8 cellular contexts compared by ENCODE assay signal in the genomic region with DNA sequence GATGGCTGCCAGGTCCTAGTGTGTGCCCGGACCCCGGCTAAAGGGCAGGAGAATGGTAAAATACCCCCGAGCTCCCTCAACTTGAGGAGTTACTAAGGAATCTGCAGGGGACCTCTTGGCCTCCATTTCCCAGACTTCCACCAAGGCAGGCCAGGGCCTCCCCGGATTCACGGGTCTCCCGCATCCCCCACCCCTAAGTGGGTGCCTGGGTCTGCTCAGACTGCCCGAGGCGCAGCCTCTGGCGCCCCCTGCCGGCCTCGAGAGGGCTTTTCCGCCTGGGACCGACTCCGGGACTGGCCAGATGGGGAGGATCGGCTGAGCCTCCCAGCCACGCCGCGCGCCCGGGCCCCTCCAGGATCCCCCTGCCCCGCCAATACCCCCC. TPM values are rescaled to one million over a fixed set of nuclear protein-coding genes. Genes with fewer than 3 reads are reported as not detected.
DNase-seq lines count a peak whose midpoint lies in the region; ATAC-seq, FAIRE-seq and TF ChIP-seq lines count a peak whose summit lies in the region.

No MANE protein-coding gene starts in this region.

- H3K9me3 Mint-ChIP-seq in activated T-helper 2 cell treated with anti-CD3 and anti-CD28 coated beads, Interferon-gamma antibody, Interleukin-2, Interleukin-4, amounts not matched to agents 10 μg/mL and 5 μg/mL and 100 μg/mL, durations not matched to agents 14 hours and 24 hours and 36 hours: no peaks in the 10 kb centered on the region

- peaks cover 12% of the 10 kb centered on the region for H3K27me3 Mint-ChIP-seq in activated T-helper 2 cell treated with anti-CD3 and anti-CD28 coated beads, Interferon-gamma antibody, Interleukin-2, Interleukin-4, amounts not matched to agents 10 μg/mL and 5 μg/mL and 100 μg/mL, durations not matched to agents 14 hours and 24 hours and 36 hours (ENCODE audit: low read depth)

- peak overlapping the region; percentile 86 for H2AFZ ChIP-seq in neuron (ENCODE audit: low read depth, low read length)

- peaks cover 10% of the 10 kb centered on the region for H3K4me1 Mint-ChIP-seq in activated T-helper 2 cell treated with anti-CD3 and anti-CD28 coated beads, Interferon-gamma antibody, Interleukin-2, Interleukin-4, amounts not matched to agents 10 μg/mL and 5 μg/mL and 100 μg/mL, durations not matched to agents 14 hours and 24 hours and 36 hours (ENCODE audit: low read depth)

- peak overlapping the region in 4 of 5 donors; percentile 27 to 68 (median 46) for H3K9ac ChIP-seq in subcutaneous abdominal adipose tissue (ENCODE audit: low read length in 5 of 5)

- H3K27me3 ChIP-seq in Panc1 (ENCODE audit: control insufficient read depth, insufficient read depth, low read length) (no peaks in the 10 kb centered on the region), neuron (ENCODE audit: insufficient read depth, low read length) (no peaks in the 10 kb centered on the region), subcutaneous abdominal adipose tissue (ENCODE audit: control insufficient read depth in 5 of 5, insufficient read depth in 4 of 5, low read length in 5 of 5) (peaks cover 0 to 13% (median 0%) of the 10 kb centered on the region in 5 donors)

- no peaks in the 10 kb centered on the region for H3K9me3 ChIP-seq in Panc1 (ENCODE audit: control insufficient read depth, insufficient read depth, low read depth, low read length)
- no peaks in the 10 kb centered on the region for H3K9me3 ChIP-seq in neuron (ENCODE audit: low read length)
- no peaks in the 10 kb centered on the region for H3K9me3 ChIP-seq in subcutaneous abdominal adipose tissue (ENCODE audit: control insufficient read depth in 5 of 5, low read length in 5 of 5)

- H3K4me3 Mint-ChIP-seq in activated T-helper 2 cell treated with anti-CD3 and anti-CD28 coated beads, Interferon-gamma antibody, Interleukin-2, Interleukin-4, amounts not matched to agents 10 μg/mL and 5 μg/mL and 100 μg/mL, durations not matched to agents 14 hours and 24 hours and 36 hours (ENCODE audit: low read depth): peak overlapping the region; percentile 79

- TF ChIP-seq CTCF in Panc1 (IDR thresholded peaks at IDR 0.05): peak; percentile 99
- peak; percentile 93 for TF ChIP-seq CTCF in fibroblast of villous mesenchyme (IDR thresholded peaks at IDR 0.05; ENCODE audit: insufficient read depth, low read depth, low read length)

- intact Hi-C loops in Panc1 (cut with micrococcal nuclease; ENCODE audit: unreplicated experiment): no loop called here
- intact Hi-C loops in activated T-helper 2 cell treated with anti-CD3 and anti-CD28 coated beads, Interferon-gamma antibody, Interleukin-2, Interleukin-4, amounts not matched to agents 10 μg/mL and 5 μg/mL and 100 μg/mL, durations not matched to agents 14 hours and 24 hours and 36 hours (cut with micrococcal nuclease): loop anchor here (5.0 kb wide), 1 partner anchor 63 kb away; the partner anchor contains the start of gene NOL9

- H3K4me1 ChIP-seq in Panc1 (ENCODE audit: control insufficient read depth, insufficient read depth, low read length) (peaks cover 27% of the 10 kb centered on the region), neuron (ENCODE audit: insufficient read depth, low read length) (peaks cover 20% of the 10 kb centered on the region), subcutaneous abdominal adipose tissue (ENCODE audit: control insufficient read depth in 5 of 5, insufficient read depth in 5 of 5, low read length in 5 of 5) (peaks cover 0 to 87% (median 58%) of the 10 kb centered on the region in 5 donors)

- CTCF ChIA-PET in Panc1 (lab: Charles Lee): interaction anchor here (0.5 to 1.8 kb wide), 3 partner anchors 8 to 11 kb away, joined by 3 to 8 read pairs (median 5); no protein-coding TSS in a partner anchor

- H3K36me3 ChIP-seq in Panc1 (ENCODE audit: control insufficient read depth, insufficient read depth, low read length) (no peaks in the 10 kb centered on the region; the same call in 1 of the 2 replicates), neuron (ENCODE audit: insufficient read depth, low read length) (no peaks in the 10 kb centered on the region), subcutaneous abdominal adipose tissue (ENCODE audit: control insufficient read depth in 5 of 5, insufficient read depth in 5 of 5, low read length in 5 of 5) (peaks cover 0 to 3% (median 0%) of the 10 kb centered on the region in 5 donors)

- peak overlapping the region; percentile 85 to 98 for H3K4me3 ChIP-seq in Panc1 (ENCODE audit: low read depth in 2 of 2, low read length in 2 of 2)
- H3K4me3 ChIP-seq in fibroblast of villous mesenchyme (ENCODE audit: low read depth, low read length): peak overlapping the region; percentile 89
- H3K4me3 ChIP-seq in neuron (ENCODE audit: low read length): peak overlapping the region; percentile 73
- H3K4me3 ChIP-seq in subcutaneous abdominal adipose tissue (ENCODE audit: low read depth in 1 of 5, low read length in 5 of 5): peak overlapping the region; percentile 53 to 65 (median 59)

- H3K27ac Mint-ChIP-seq in activated T-helper 2 cell treated with anti-CD3 and anti-CD28 coated beads, Interferon-gamma antibody, Interleukin-2, Interleukin-4, amounts not matched to agents 10 μg/mL and 5 μg/mL and 100 μg/mL, durations not matched to agents 14 hours and 24 hours and 36 hours: peak overlapping the region; percentile 61

- DNase-seq in AG08395 (ENCODE audit: low spot score) (peak; percentile 92), HTR-8/SVneo (ENCODE audit: insufficient read length, low spot score) (peak; percentile 81), Panc1 (ENCODE audit: low read depth, low spot score) (no peak), fibroblast of villous mesenchyme (ENCODE audit: low read depth) (peak; percentile 65)
- DNase-seq in activated T-helper 2 cell treated with anti-CD3 and anti-CD28 coated beads, Interferon-gamma antibody, Interleukin-2, Interleukin-4, amounts not matched to agents 10 μg/mL and 5 μg/mL and 100 μg/mL, durations not matched to agents 14 hours and 24 hours and 36 hours (ENCODE audit: low spot score): peak; percentile 71

- POLR2A ChIA-PET in Panc1 (lab: Charles Lee): no interaction called here

- no peaks in the 10 kb centered on the region for H3K36me3 Mint-ChIP-seq in activated T-helper 2 cell treated with anti-CD3 and anti-CD28 coated beads, Interferon-gamma antibody, Interleukin-2, Interleukin-4, amounts not matched to agents 10 μg/mL and 5 μg/mL and 100 μg/mL, durations not matched to agents 14 hours and 24 hours and 36 hours (ENCODE audit: low read depth)

- FAIRE-seq in HTR-8/SVneo (lab: Jason Lieb, UNC): no peak

- ATAC-seq in GM18907 (IDR thresholded peaks at IDR 0.05; ENCODE audit: unreplicated experiment): peak; percentile 52
- ATAC-seq in Panc1: peak; percentile 81

- in situ Hi-C loops in Panc1 (cut with HindIII; ENCODE audit: low pct_unique_long_range_greater_than_20kb, low sequenced_read_pairs): no loop called here

- H3K27ac ChIP-seq in Panc1 (ENCODE audit: low read length) (peak overlapping the region; percentile 78), subcutaneous abdominal adipose tissue (ENCODE audit: low read depth, low read length) (peak overlapping the region; percentile 30)

- no TSS peak for BruUV-seq in Panc1 (replicated peaks; lab: Mats Ljungman, UMichigan)

RNA-seq across cellular contexts. Expression of gene PLEKHG5, which starts 1.7 kb away (rescaled TPM):
- total RNA-seq in Panc1 (2021; ENCODE audit: unreplicated experiment): 6.8 TPM
- polyA plus RNA-seq in Panc1 (2012; ENCODE audit: insufficient read length): 10.7 TPM
- 1.1 and 1.6 TPM in 2 replicates for total RNA-seq in activated T-helper 2 cell treated with anti-CD3 and anti-CD28 coated beads, Interferon-gamma antibody, Interleukin-2, Interleukin-4, amounts not matched to agents 10 μg/mL and 5 μg/mL and 100 μg/mL, durations not matched to agents 14 hours and 24 hours and 36 hours
- total RNA-seq in fibroblast of villous mesenchyme: 7.4 and 11.2 TPM in 2 replicates

RNA-seq across cellular contexts. Expression of gene TNFRSF25, which starts 23.8 kb away (rescaled TPM):
- total RNA-seq in Panc1 (2021; ENCODE audit: unreplicated experiment): 7.0 TPM
- 14.2 TPM for polyA plus RNA-seq in Panc1 (2012; ENCODE audit: insufficient read length)
- 88.0 and 89.7 TPM in 2 replicates for total RNA-seq in activated T-helper 2 cell treated with anti-CD3 and anti-CD28 coated beads, Interferon-gamma antibody, Interleukin-2, Interleukin-4, amounts not matched to agents 10 μg/mL and 5 μg/mL and 100 μg/mL, durations not matched to agents 14 hours and 24 hours and 36 hours
- 2.9 and 3.9 TPM in 2 replicates for total RNA-seq in fibroblast of villous mesenchyme

Comparison
In these comparisons a context has a peak if more than half of its experiments do, and no peak if none do; other contexts are left out.
1. RNA of gene TNFRSF25, which starts 23.8 kb away (total RNA-seq): 88.0 to 89.7 TPM in activated T-helper 2 cell treated with anti-CD3 and anti-CD28 coated beads, Interferon-gamma antibody, Interleukin-2, Interleukin-4, amounts not matched to agents 10 μg/mL and 5 μg/mL and 100 μg/mL, durations not matched to agents 14 hours and 24 hours and 36 hours; 7.0 TPM in Panc1 (single experiment) and 2.9 to 3.9 TPM in fibroblast of villous mesenchyme; every median in the first group is over 10 times any median in the second.
2. Peak in every context shown above with its lines, with median percentiles within 50 percentile points of each other: H3K4me3 ChIP-seq.